ENCODE assay signal across 20 cellular contexts in the genomic region with DNA sequence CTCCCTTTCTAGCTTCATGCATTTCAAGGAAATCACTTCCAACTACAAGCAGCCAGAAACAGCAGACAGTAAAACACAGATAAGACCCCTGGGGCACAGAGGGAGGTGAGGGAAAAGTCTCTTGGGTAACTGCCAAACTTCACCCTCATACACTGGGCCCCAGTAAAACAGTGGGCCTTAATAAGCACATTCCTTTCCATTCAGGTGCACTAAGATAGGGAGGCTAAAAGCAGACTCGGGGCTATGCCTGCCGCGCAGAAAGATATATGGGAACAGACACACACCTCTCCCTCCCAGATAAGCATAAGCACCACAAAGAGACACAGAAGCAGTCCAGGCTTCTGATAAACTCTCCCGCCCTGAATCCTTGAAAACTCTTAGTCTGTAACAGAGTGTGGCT.
DNase-seq lines count a peak whose midpoint lies in the region; FAIRE-seq and TF ChIP-seq lines count a peak whose summit lies in the region.
"Had no signal": no experiment of that assay in that cellular context is flagged by ENCODE, and none has a peak within 500 bp of the region (broad histone marks: within the 10 kb centered on the region; RNA-seq: fewer than 3 reads in every experiment).

No MANE protein-coding gene starts in this region.

- H3K27ac ChIP-seq in astrocyte (ENCODE audit: low read depth, low read length) (no peak overlapping the region), neuronal stem cell (replicated peaks; ENCODE audit: low read length) (no peak overlapping the region)
- H3K27ac ChIP-seq: PC-9, SJSA1 had no signal

- H2AFZ ChIP-seq in astrocyte (ENCODE audit: low read depth, low read length) (no peak overlapping the region), neuronal stem cell (ENCODE audit: low read length) (no peak overlapping the region)
- H2AFZ ChIP-seq: PC-9 had no signal

- no peak overlapping the region for H3K4me2 ChIP-seq in astrocyte (ENCODE audit: low read length)
- no peak overlapping the region for H3K4me2 ChIP-seq in neuronal stem cell (ENCODE audit: insufficient read depth, low read length, poor library complexity, severe bottlenecking)
- H3K4me2 ChIP-seq: A549, PC-9 had no signal

- H4K20me1 ChIP-seq in astrocyte (ENCODE audit: insufficient read depth, low read length), result no peaks in the 10 kb centered on the region

- H3K9me3 Mint-ChIP-seq in astrocyte (ENCODE audit: unreplicated experiment) (peaks cover 4% of the 10 kb centered on the region), mesothelial cell of epicardium (no peaks in the 10 kb centered on the region), Calu3 (ENCODE audit: low read depth, unreplicated experiment) (no peaks in the 10 kb centered on the region)

- no peaks in the 10 kb centered on the region for H3K4me1 ChIP-seq in astrocyte (ENCODE audit: insufficient read depth, low read length)
- no peaks in the 10 kb centered on the region for H3K4me1 ChIP-seq in neuronal stem cell (ENCODE audit: control insufficient read depth in 2 of 2, insufficient read depth in 1 of 2, low read depth in 1 of 2, low read length in 2 of 2)
- H3K4me1 ChIP-seq: SJSA1 had no signal

- H2BK120ac ChIP-seq in neuronal stem cell (ENCODE audit: low read depth, low read length), result no peak overlapping the region

- H3K9ac ChIP-seq in astrocyte (ENCODE audit: low read length) (no peak overlapping the region), neuronal stem cell (ENCODE audit: low read depth, low read length, poor library complexity) (no peak overlapping the region)

- no peak for FAIRE-seq in astrocyte (lab: Jason Lieb, UNC)
- FAIRE-seq: A549 had no signal

- H3K4me3 ChIP-seq in astrocyte (ENCODE audit: insufficient read depth, low read depth, low read length), result no peak overlapping the region
- no peak overlapping the region for H3K4me3 ChIP-seq in neuronal stem cell (ENCODE audit: low read length in 2 of 2)
- H3K4me3 ChIP-seq: A549, PC-9, SJSA1 had no signal

- peak overlapping the region; percentile 20 for H3K27ac Mint-ChIP-seq in astrocyte (ENCODE audit: unreplicated experiment)
- H3K27ac Mint-ChIP-seq in mesothelial cell of epicardium, result peak overlapping the region; percentile 96
- no peak overlapping the region for H3K27ac Mint-ChIP-seq in Calu3 (ENCODE audit: unreplicated experiment)

- H3K36me3 ChIP-seq in astrocyte (ENCODE audit: insufficient read depth, low read length) (no peaks in the 10 kb centered on the region), neuronal stem cell (replicated peaks in 1 of 2; ENCODE audit: control insufficient read depth in 2 of 2, insufficient read depth in 2 of 2, low read length in 2 of 2) (peaks cover 0 to 4% of the 10 kb centered on the region in 2 donors)
- H3K36me3 ChIP-seq: SJSA1 had no signal

- CTCF ChIA-PET in Calu3 (lab: Charles Lee), result no interaction called here

- H3K9me3 ChIP-seq in astrocyte (ENCODE audit: insufficient read depth, low read depth, low read length) (no peaks in the 10 kb centered on the region), neuronal stem cell (replicated peaks in 1 of 2; ENCODE audit: control insufficient read depth in 2 of 2, insufficient read depth in 1 of 2, low read depth in 1 of 2, low read length in 2 of 2) (peaks cover 0 to 3% of the 10 kb centered on the region in 2 donors)
- H3K9me3 ChIP-seq: A549, SJSA1 had no signal

- no peak overlapping the region for H2BK15ac ChIP-seq in neuronal stem cell (ENCODE audit: low read length)

- no peak overlapping the region for H2BK12ac ChIP-seq in neuronal stem cell (ENCODE audit: low read length)

- intact Hi-C loops in Calu3 (cut with micrococcal nuclease; ENCODE audit: unreplicated experiment), result no loop called here

- no peaks in the 10 kb centered on the region for H3K27me3 Mint-ChIP-seq in astrocyte (ENCODE audit: low read depth, unreplicated experiment)
- no peaks in the 10 kb centered on the region for H3K27me3 Mint-ChIP-seq in mesothelial cell of epicardium (ENCODE audit: low read depth)
- H3K27me3 Mint-ChIP-seq in Calu3 (ENCODE audit: unreplicated experiment), result no peaks in the 10 kb centered on the region

- H4K91ac ChIP-seq in neuronal stem cell (ENCODE audit: low read depth, low read length, poor library complexity), result no peak overlapping the region

- no peak overlapping the region for H3K23ac ChIP-seq in neuronal stem cell (ENCODE audit: low read depth, low read length, poor library complexity)

- WGBS in neuronal stem cell (ENCODE audit: extremely low coverage in 2 of 2, insufficient read length in 2 of 2, insufficient replicate concordance in 1 of 2), 2 donors, result no CpG with 5 or more reads among the region's 4 CpGs

- peaks cover 2% of the 10 kb centered on the region for H3K79me1 ChIP-seq in neuronal stem cell (ENCODE audit: low read depth, low read length)

- TF ChIP-seq CTCF in astrocyte (IDR thresholded peaks at IDR 0.05; ENCODE audit: insufficient read depth, low read depth, low read length) (no peak), mesothelial cell of epicardium (IDR thresholded peaks at IDR 0.05; ENCODE audit: unreplicated experiment) (no peak), Calu3 (IDR thresholded peaks at IDR 0.05; ENCODE audit: unreplicated experiment) (no peak)

- BruUV-seq in Calu3 (replicated peaks; lab: Mats Ljungman, UMichigan), result no TSS peak

- H3K36me3 Mint-ChIP-seq in astrocyte (ENCODE audit: low read depth, unreplicated experiment) (peaks cover 13% of the 10 kb centered on the region), mesothelial cell of epicardium (peaks cover 10% of the 10 kb centered on the region), Calu3 (ENCODE audit: insufficient read depth, unreplicated experiment) (no peaks in the 10 kb centered on the region)

- no peak overlapping the region for H3K14ac ChIP-seq in neuronal stem cell (ENCODE audit: low read length)

- H2AK5ac ChIP-seq in neuronal stem cell (ENCODE audit: low read depth, low read length), result no peak overlapping the region

- H3K4me1 Mint-ChIP-seq in astrocyte (ENCODE audit: low read depth, unreplicated experiment) (peaks cover 17% of the 10 kb centered on the region), mesothelial cell of epicardium (peaks cover 33% of the 10 kb centered on the region), Calu3 (ENCODE audit: low read depth, unreplicated experiment) (no peaks in the 10 kb centered on the region)

- no peaks in the 10 kb centered on the region for H3K79me2 ChIP-seq in astrocyte (ENCODE audit: insufficient read depth, low read length)

- no peak overlapping the region for H3K4ac ChIP-seq in neuronal stem cell (ENCODE audit: low read length)

- H2BK5ac ChIP-seq in neuronal stem cell (ENCODE audit: low read length), result no peak overlapping the region

- no peak overlapping the region for H4K8ac ChIP-seq in neuronal stem cell (ENCODE audit: low read depth, low read length)

- H3K27me3 ChIP-seq in astrocyte (ENCODE audit: insufficient read depth, low read length) (no peaks in the 10 kb centered on the region), neuronal stem cell (ENCODE audit: control insufficient read depth in 3 of 3, insufficient read depth in 3 of 3, low read depth in 1 of 3, low read length in 3 of 3) (no peaks in the 10 kb centered on the region)
- H3K27me3 ChIP-seq: SJSA1 had no signal

- peak; percentile 77 for DNase-seq in ELF-1 (ENCODE audit: low read depth, low spot score)
- DNase-seq in OCI-M1 (lab: John Stamatoyannopoulos, UW), result peak; percentile 69
- no peak for DNase-seq in astrocyte (ENCODE audit: low read depth)
- DNase-seq in mesothelial cell of epicardium (ENCODE audit: low spot score in 2 of 2, unreplicated experiment in 2 of 2), result peak; percentile 20 to 47
- DNase-seq in GM03348 (ENCODE audit: low spot score), result no peak
- DNase-seq in retina, result no peak
- no peak for DNase-seq in neuronal stem cell (ENCODE audit: low spot score)
- no peak for DNase-seq in Calu3
- DNase-seq: C1 segment of cervical spinal cord, DMS 273 treated with DMSO at 0.1 percent for 48 hours, HCEC 1CT, KBM-7, MV-4-11, NCI-H1417 treated with DMSO at 0.1 percent for 48 hours, NCI-H2029 treated with DMSO at 0.1 percent for 48 hours, NCI-H510A, NCI-H774, PC-9 had no signal

- H3K18ac ChIP-seq in neuronal stem cell (ENCODE audit: low read length), result no peak overlapping the region

- H3K4me3 Mint-ChIP-seq in astrocyte (ENCODE audit: unreplicated experiment) (no peak overlapping the region), mesothelial cell of epicardium (peak overlapping the region; percentile 18), Calu3 (ENCODE audit: low read depth, unreplicated experiment) (no peak overlapping the region)

Comparison
In these comparisons a context has a peak if more than half of its experiments do, and no peak if none do; other contexts are left out.
1. DNase-seq: peak in ELF-1 (single experiment), OCI-M1 (single experiment) and mesothelial cell of epicardium (2 of 2); none in astrocyte (single experiment), GM03348 (single experiment), retina (single experiment), neuronal stem cell (single experiment) and Calu3 (single experiment).